ENCODE assay signal across 2 cellular contexts in genomic region chrX:12352922-12353321, GRCh38.
TF ChIP-seq lines count a peak whose summit lies in the region.

No MANE protein-coding gene starts in this region.

TF ChIP-seq in A549, 52 proteins besides CTCF, POLR2A, EP300 and RAD21 (continued from another document):
- peak; percentile 38; the same call in 1 of the 2 replicates for TF ChIP-seq REST (IDR thresholded peaks at IDR 0.05)
- no peak for TF ChIP-seq EHF (CRISPR knock-in tag; IDR thresholded peaks at IDR 0.05)

TF ChIP-seq in WTC11, 78 proteins besides CTCF, POLR2A, EP300 and RAD21 (continued from another document):
- TF ChIP-seq CREB1 (CRISPR knock-in tag; IDR thresholded peaks at IDR 0.05) (no peak), ERG (CRISPR knock-in tag; IDR thresholded peaks at IDR 0.05) (no peak), IRF2 (CRISPR knock-in tag; IDR thresholded peaks at IDR 0.05; ENCODE audit: borderline replicate concordance, low read depth) (no peak), CDX4 (CRISPR knock-in tag; IDR thresholded peaks at IDR 0.05; ENCODE audit: borderline replicate concordance) (no peak)
